Comparison of ENCODE assay signal across 1 cellular context in the genomic region with DNA sequence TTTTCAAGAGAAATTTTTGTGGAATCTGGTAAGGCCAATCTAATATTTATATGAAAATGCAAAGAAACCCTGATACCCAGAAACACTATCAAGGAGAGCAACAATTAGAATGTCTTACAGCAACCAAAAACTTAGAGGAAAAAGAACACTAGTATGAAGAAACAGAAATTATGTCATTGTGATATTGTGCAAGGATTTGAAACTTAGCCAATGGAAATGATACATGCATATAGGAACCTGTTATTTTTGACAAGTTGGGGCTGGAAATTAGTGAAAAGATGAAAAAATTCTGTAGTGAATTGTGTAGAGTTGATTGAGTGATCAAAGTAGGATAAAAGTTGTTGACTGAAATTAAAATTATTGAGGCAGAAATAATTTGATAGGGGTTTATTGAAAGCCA.
TF ChIP-seq lines count a peak whose summit lies in the region.

No MANE protein-coding gene starts in this region.

TF ChIP-seq in GM23338, 12 proteins besides CTCF, POLR2A, EP300 and RAD21 (continued from another document):
- TF ChIP-seq, protein P1, sequence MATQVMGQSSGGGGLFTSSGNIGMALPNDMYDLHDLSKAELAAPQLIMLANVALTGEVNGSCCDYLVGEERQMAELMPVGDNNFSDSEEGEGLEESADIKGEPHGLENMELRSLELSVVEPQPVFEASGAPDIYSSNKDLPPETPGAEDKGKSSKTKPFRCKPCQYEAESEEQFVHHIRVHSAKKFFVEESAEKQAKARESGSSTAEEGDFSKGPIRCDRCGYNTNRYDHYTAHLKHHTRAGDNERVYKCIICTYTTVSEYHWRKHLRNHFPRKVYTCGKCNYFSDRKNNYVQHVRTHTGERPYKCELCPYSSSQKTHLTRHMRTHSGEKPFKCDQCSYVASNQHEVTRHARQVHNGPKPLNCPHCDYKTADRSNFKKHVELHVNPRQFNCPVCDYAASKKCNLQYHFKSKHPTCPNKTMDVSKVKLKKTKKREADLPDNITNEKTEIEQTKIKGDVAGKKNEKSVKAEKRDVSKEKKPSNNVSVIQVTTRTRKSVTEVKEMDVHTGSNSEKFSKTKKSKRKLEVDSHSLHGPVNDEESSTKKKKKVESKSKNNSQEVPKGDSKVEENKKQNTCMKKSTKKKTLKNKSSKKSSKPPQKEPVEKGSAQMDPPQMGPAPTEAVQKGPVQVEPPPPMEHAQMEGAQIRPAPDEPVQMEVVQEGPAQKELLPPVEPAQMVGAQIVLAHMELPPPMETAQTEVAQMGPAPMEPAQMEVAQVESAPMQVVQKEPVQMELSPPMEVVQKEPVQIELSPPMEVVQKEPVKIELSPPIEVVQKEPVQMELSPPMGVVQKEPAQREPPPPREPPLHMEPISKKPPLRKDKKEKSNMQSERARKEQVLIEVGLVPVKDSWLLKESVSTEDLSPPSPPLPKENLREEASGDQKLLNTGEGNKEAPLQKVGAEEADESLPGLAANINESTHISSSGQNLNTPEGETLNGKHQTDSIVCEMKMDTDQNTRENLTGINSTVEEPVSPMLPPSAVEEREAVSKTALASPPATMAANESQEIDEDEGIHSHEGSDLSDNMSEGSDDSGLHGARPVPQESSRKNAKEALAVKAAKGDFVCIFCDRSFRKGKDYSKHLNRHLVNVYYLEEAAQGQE (IDR thresholded peaks at IDR 0.05; ENCODE audit: unreplicated experiment), result no peak
- TF ChIP-seq NANOG (IDR thresholded peaks at IDR 0.05; ENCODE audit: borderline replicate concordance), result no peak
- no peak for TF ChIP-seq STAT1 (IDR thresholded peaks at IDR 0.05; ENCODE audit: unreplicated experiment)
- TF ChIP-seq POLR2AphosphoS5 (IDR thresholded peaks at IDR 0.05; ENCODE audit: low read depth), result no peak
- no peak for TF ChIP-seq ZNF114 (CRISPR knock-in tag; IDR thresholded peaks at IDR 0.05)
- TF ChIP-seq EZH2phosphoT487 (IDR thresholded peaks at IDR 0.05; ENCODE audit: unreplicated experiment), result no peak
- no peak for TF ChIP-seq CREB1 (CRISPR knock-in tag; IDR thresholded peaks at IDR 0.05; ENCODE audit: low read depth)
- no peak for TF ChIP-seq JUNB (IDR thresholded peaks at IDR 0.05; ENCODE audit: unreplicated experiment)
- TF ChIP-seq ZNF331 (CRISPR knock-in tag; IDR thresholded peaks at IDR 0.05; ENCODE audit: low read depth), result no peak
